In genomic region chr19:58204566-58204965, GRCh38 we compare ENCODE assay signal across 1 cellular context.
TF ChIP-seq lines count a peak whose summit lies in the region.

No MANE protein-coding gene starts in this region.

TF ChIP-seq in WTC11, 78 proteins besides CTCF, POLR2A, EP300 and RAD21 (continued from another document):
- TF ChIP-seq STAT6 (CRISPR knock-in tag; conservative IDR thresholded peaks at IDR 0.05; ENCODE audit: low read depth) = no peak
- no peak for TF ChIP-seq USF2 (CRISPR knock-in tag; IDR thresholded peaks at IDR 0.05)
- TF ChIP-seq OVOL2 (CRISPR knock-in tag; IDR thresholded peaks at IDR 0.05; ENCODE audit: borderline replicate concordance) = no peak
- no peak for TF ChIP-seq ZNF281 (CRISPR knock-in tag; IDR thresholded peaks at IDR 0.05)
- no peak for TF ChIP-seq ETV6 (CRISPR knock-in tag; IDR thresholded peaks at IDR 0.05)
- no peak for TF ChIP-seq AFF4 (CRISPR knock-in tag; IDR thresholded peaks at IDR 0.05; ENCODE audit: borderline replicate concordance)
- TF ChIP-seq ZSCAN18 (CRISPR knock-in tag; IDR thresholded peaks at IDR 0.05) = no peak
- TF ChIP-seq ZNF263 (CRISPR knock-in tag; IDR thresholded peaks at IDR 0.05; ENCODE audit: low read depth) = no peak
